In genomic region chr4:154490589-154491340, GRCh38 we compare ENCODE assay signal across 9 cellular contexts. TPM values are rescaled to one million over a fixed set of nuclear protein-coding genes. Genes with fewer than 3 reads are reported as not detected.
DNase-seq lines count a peak whose midpoint lies in the region; ATAC-seq and TF ChIP-seq lines count a peak whose summit lies in the region.
"Had no signal": no experiment of that assay in that cellular context is flagged by ENCODE, and none has a peak within 500 bp of the region (broad histone marks: within the 10 kb centered on the region; RNA-seq: fewer than 3 reads in every experiment).

No MANE protein-coding gene starts in this region.

- no peak overlapping the region for H3K27ac ChIP-seq in esophagus (ENCODE audit: low read depth in 2 of 2, low read length in 1 of 2)
- H3K27ac ChIP-seq: neutrophil had no signal

- ATAC-seq in GM21619 (IDR thresholded peaks at IDR 0.05; ENCODE audit: unreplicated experiment) (peak; percentile 70), omental fat pad (ENCODE audit: low FRiP score) (peak; percentile 33)

- H3K4me1 ChIP-seq in esophagus (ENCODE audit: control insufficient read depth in 2 of 2, insufficient read depth in 2 of 2, low read length in 1 of 2) = peaks cover 12 to 18% of the 10 kb centered on the region in 2 donors

- H3K36me3 ChIP-seq in esophagus (ENCODE audit: control insufficient read depth in 2 of 2, insufficient read depth in 2 of 2, low read length in 1 of 2) = no peaks in the 10 kb centered on the region
- H3K36me3 ChIP-seq: neutrophil had no signal

- peak overlapping the region; percentile 29 to 34 for H3K4me3 ChIP-seq in esophagus (ENCODE audit: low read depth in 1 of 2, low read length in 2 of 2)
- H3K4me3 ChIP-seq in foreskin fibroblast (ENCODE audit: low read depth in 1 of 2, low read length in 2 of 2) = peak overlapping the region in 1 of 2 donors; percentile 47

- in situ Hi-C loops in GM13976 (cut with MboI; ENCODE audit: low sequenced_read_pairs, unreplicated experiment) = no loop called here

- peak; percentile 67 for DNase-seq in GM13976 (ENCODE audit: low spot score)
- peak; percentile 47 for DNase-seq in NCI-H2227 treated with DMSO at 0.1 percent for 48 hours (lab: John Stamatoyannopoulos, UW)
- no peak for DNase-seq in omental fat pad (ENCODE audit: low spot score)
- DNase-seq in NCI-H2081 treated with DMSO at 0.1 percent for 48 hours (lab: John Stamatoyannopoulos, UW) = no peak
- no peak for DNase-seq in DMS153 treated with DMSO at 0.1 percent for 48 hours (lab: John Stamatoyannopoulos, UW; ENCODE audit: unreplicated experiment)
- no peak for DNase-seq in foreskin fibroblast

- H3K27me3 ChIP-seq in esophagus (ENCODE audit: control insufficient read depth in 1 of 2, insufficient read depth in 2 of 2, low read length in 2 of 2) = peaks cover 0 to 8% of the 10 kb centered on the region in 2 donors

- H3K9me3 ChIP-seq in esophagus (ENCODE audit: control insufficient read depth in 2 of 2, insufficient read depth in 1 of 2, low read depth in 1 of 2, low read length in 1 of 2) = peaks cover 0 to 8% of the 10 kb centered on the region in 2 donors
- H3K9me3 ChIP-seq: neutrophil had no signal

- 5 to 6% methylated on average over 74 to 76 of the region's 76 CpGs for WGBS in esophagus, 2 donors

- no peak for TF ChIP-seq CTCF in GM13976 (IDR thresholded peaks at IDR 0.05; ENCODE audit: borderline replicate concordance, control extremely low read depth, extremely low read depth, insufficient read depth, missing control alignments)
- no peak for TF ChIP-seq CTCF in omental fat pad (IDR thresholded peaks at IDR 0.05)
- no peak for TF ChIP-seq CTCF in foreskin fibroblast (IDR thresholded peaks at IDR 0.05; ENCODE audit: low read depth, low read length)

RNA-seq across cellular contexts. Expression of gene DCHS2, which starts 0.8 kb away (rescaled TPM):
- polyA plus RNA-seq in esophagus = under 1 TPM; 0.02 TPM
- total RNA-seq in omental fat pad = 1 to 10 TPM in 2 of 4 donors, under 1 TPM in 2; 0.06 to 2.0 (median 0.72) TPM

RNA-seq across cellular contexts. Expression of gene PLRG1, which starts 59.4 kb away (rescaled TPM):
- polyA plus RNA-seq in esophagus = 10 to 100 TPM; 28.9 to 56.0 TPM
- total RNA-seq in omental fat pad = 10 to 100 TPM; 39.2 to 54.7 (median 41.2) TPM

Comparison
In these comparisons a context has a peak if more than half of its experiments do, and no peak if none do; other contexts are left out.
1. DNase-seq: peak in GM13976 (single experiment) and NCI-H2227 treated with DMSO at 0.1 percent for 48 hours (single experiment); none in omental fat pad (single experiment), NCI-H2081 treated with DMSO at 0.1 percent for 48 hours (single experiment), DMS153 treated with DMSO at 0.1 percent for 48 hours (single experiment) and foreskin fibroblast (0 of 2).